Comparison of ENCODE assay signal across 8 cellular contexts in the genomic region with DNA sequence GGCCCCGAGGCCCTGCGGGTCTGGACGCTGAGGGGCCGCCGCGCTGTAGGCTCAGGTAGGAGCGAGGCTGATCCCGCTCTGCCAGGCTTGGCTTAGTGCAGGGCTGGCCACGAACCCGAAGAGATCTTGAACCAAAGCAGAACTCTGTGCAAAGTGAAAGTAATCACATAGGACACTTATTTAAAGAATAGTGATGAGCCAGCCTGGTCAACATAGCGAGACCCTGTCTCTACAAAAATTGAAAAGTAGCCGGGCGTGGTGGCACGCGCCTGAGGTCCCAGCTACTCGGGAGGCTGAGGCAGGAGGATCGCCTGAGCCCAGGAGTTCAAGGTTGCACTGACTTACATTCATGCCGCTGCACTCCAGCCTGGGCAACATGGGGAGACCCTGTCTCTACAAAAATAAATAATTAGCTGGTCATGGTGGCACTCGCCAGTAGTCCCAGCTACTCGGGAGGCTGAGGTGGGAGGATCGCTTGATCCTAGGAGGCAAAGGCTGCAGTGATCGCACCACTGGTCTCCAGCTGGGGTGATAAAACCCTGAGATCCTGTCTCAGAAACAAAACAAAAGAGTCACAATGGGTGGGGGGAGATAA. TPM values are rescaled to one million over a fixed set of nuclear protein-coding genes. Genes with fewer than 3 reads are reported as not detected.
DNase-seq lines count a peak whose midpoint lies in the region; ATAC-seq and TF ChIP-seq lines count a peak whose summit lies in the region.

No MANE protein-coding gene starts in this region.

- TF ChIP-seq CTCF in GM12865 (IDR thresholded peaks at IDR 0.05; ENCODE audit: insufficient read depth, low read depth, low read length, missing control alignments) (no peak), HL-60 (IDR thresholded peaks at IDR 0.05; ENCODE audit: insufficient read depth, low read length) (no peak), GM10248 (IDR thresholded peaks at IDR 0.05; ENCODE audit: control extremely low read depth, extremely low read depth, low read depth, missing control alignments) (no peak)

- H3K27ac Mint-ChIP-seq in central memory CD8-positive, alpha-beta T cell (ENCODE audit: low read depth), result peak overlapping the region; percentile 93
- H3K27ac Mint-ChIP-seq in natural killer cell treated with Interleukin-12 subunit alpha and Interleukin-12 subunit beta and Interleukin-15 and Interleukin-18, amount 100 ng/mL, for 72 hours, result peak overlapping the region; percentile 82 to 90

- H3K4me3 Mint-ChIP-seq in central memory CD8-positive, alpha-beta T cell, result peak overlapping the region; percentile 97
- H3K4me3 Mint-ChIP-seq in natural killer cell treated with Interleukin-12 subunit alpha and Interleukin-12 subunit beta and Interleukin-15 and Interleukin-18, amount 100 ng/mL, for 72 hours, result peak overlapping the region; percentile 89

- no peak for ATAC-seq in central memory CD8-positive, alpha-beta T cell (replicated peaks; ENCODE audit: extremely low read depth, poor library complexity, severe bottlenecking)
- peak in 1 of 2 donors; percentile 58 for ATAC-seq in natural killer cell treated with Interleukin-12 subunit alpha and Interleukin-12 subunit beta and Interleukin-15 and Interleukin-18, amount 100 ng/mL, for 72 hours

- peaks cover 30% of the 10 kb centered on the region for H3K36me3 Mint-ChIP-seq in central memory CD8-positive, alpha-beta T cell (ENCODE audit: insufficient read depth)
- H3K36me3 Mint-ChIP-seq in natural killer cell treated with Interleukin-12 subunit alpha and Interleukin-12 subunit beta and Interleukin-15 and Interleukin-18, amount 100 ng/mL, for 72 hours, result peaks cover 8% of the 10 kb centered on the region

- peaks cover 42% of the 10 kb centered on the region for H3K4me1 Mint-ChIP-seq in central memory CD8-positive, alpha-beta T cell
- H3K4me1 Mint-ChIP-seq in natural killer cell treated with Interleukin-12 subunit alpha and Interleukin-12 subunit beta and Interleukin-15 and Interleukin-18, amount 100 ng/mL, for 72 hours (ENCODE audit: low read depth in 2 of 2), result peaks cover 36 to 37% of the 10 kb centered on the region in 2 donors

- no peaks in the 10 kb centered on the region for H3K9me3 Mint-ChIP-seq in central memory CD8-positive, alpha-beta T cell
- no peaks in the 10 kb centered on the region for H3K9me3 Mint-ChIP-seq in natural killer cell treated with Interleukin-12 subunit alpha and Interleukin-12 subunit beta and Interleukin-15 and Interleukin-18, amount 100 ng/mL, for 72 hours

- H3K4me3 ChIP-seq in GM12865 (ENCODE audit: low read depth, low read length) (peak overlapping the region; percentile 85), HL-60 (replicated peaks; ENCODE audit: insufficient read depth, low read length) (peak overlapping the region; percentile 95)

- POLR2A ChIA-PET in GM10248 (lab: Yijun Ruan, JAX), result no interaction called here

- CTCF ChIA-PET in GM10248 (lab: Yijun Ruan, JAX), result interaction anchor here (0.9 to 4.0 kb wide), 6 partner anchors 9 to 230 kb away, joined by 3 to 13 read pairs (median 4); no protein-coding TSS in a partner anchor

- H3K27me3 Mint-ChIP-seq in central memory CD8-positive, alpha-beta T cell, result no peaks in the 10 kb centered on the region
- H3K27me3 Mint-ChIP-seq in natural killer cell treated with Interleukin-12 subunit alpha and Interleukin-12 subunit beta and Interleukin-15 and Interleukin-18, amount 100 ng/mL, for 72 hours, result no peaks in the 10 kb centered on the region

- H3K27ac ChIP-seq in HL-60 (replicated peaks), result peak overlapping the region; percentile 87

- no peak for DNase-seq in GM12865 (ENCODE audit: low read depth)
- DNase-seq in HL-60 (ENCODE audit: low read depth in 1 of 2, low spot score in 1 of 2), result peak in 1 of 2 experiments; percentile 15
- no peak for DNase-seq in central memory CD8-positive, alpha-beta T cell (ENCODE audit: low spot score in 2 of 2)
- no peak for DNase-seq in natural killer cell treated with Interleukin-12 subunit alpha and Interleukin-12 subunit beta and Interleukin-15 and Interleukin-18, amount 100 ng/mL, for 72 hours (ENCODE audit: low spot score)
- DNase-seq in GM10248 (ENCODE audit: extremely low spot score), result no peak
- no peak for DNase-seq in NCI-H226
- no peak for DNase-seq in activated CD4-positive, alpha-beta T cell treated with anti-CD3 and anti-CD28 coated beads, Interleukin-2, amount 50 U/mL, for 1 hour
- DNase-seq in stimulated activated naive CD4-positive, alpha-beta T cell (lab: John Stamatoyannopoulos, UW), result no peak

- no peaks in the 10 kb centered on the region for H3K27me3 ChIP-seq in HL-60 (ENCODE audit: insufficient read depth, poor library complexity, severe bottlenecking)

RNA-seq across cellular contexts. Expression of gene ZSCAN25, which starts 0.5 kb away (rescaled TPM):
- total RNA-seq in natural killer cell treated with Interleukin-12 subunit alpha and Interleukin-12 subunit beta and Interleukin-15 and Interleukin-18, amount 100 ng/mL, for 72 hours, result 10 to 100 TPM; 26.5 to 33.3 TPM

RNA-seq across cellular contexts. Expression of gene TMEM225B, which starts 19.2 kb away (rescaled TPM):
- 1 to 10 TPM in 1 of 2 donors, under 1 TPM in 1; 0.78 to 1.1 TPM for total RNA-seq in natural killer cell treated with Interleukin-12 subunit alpha and Interleukin-12 subunit beta and Interleukin-15 and Interleukin-18, amount 100 ng/mL, for 72 hours

RNA-seq across cellular contexts. Expression of gene ZNF655, which starts 58.8 kb away (rescaled TPM):
- 100 to 1,000 TPM; 111 to 115 TPM for total RNA-seq in natural killer cell treated with Interleukin-12 subunit alpha and Interleukin-12 subunit beta and Interleukin-15 and Interleukin-18, amount 100 ng/mL, for 72 hours
